Comparison of ENCODE assay signal across 1 cellular context in the genomic region with DNA sequence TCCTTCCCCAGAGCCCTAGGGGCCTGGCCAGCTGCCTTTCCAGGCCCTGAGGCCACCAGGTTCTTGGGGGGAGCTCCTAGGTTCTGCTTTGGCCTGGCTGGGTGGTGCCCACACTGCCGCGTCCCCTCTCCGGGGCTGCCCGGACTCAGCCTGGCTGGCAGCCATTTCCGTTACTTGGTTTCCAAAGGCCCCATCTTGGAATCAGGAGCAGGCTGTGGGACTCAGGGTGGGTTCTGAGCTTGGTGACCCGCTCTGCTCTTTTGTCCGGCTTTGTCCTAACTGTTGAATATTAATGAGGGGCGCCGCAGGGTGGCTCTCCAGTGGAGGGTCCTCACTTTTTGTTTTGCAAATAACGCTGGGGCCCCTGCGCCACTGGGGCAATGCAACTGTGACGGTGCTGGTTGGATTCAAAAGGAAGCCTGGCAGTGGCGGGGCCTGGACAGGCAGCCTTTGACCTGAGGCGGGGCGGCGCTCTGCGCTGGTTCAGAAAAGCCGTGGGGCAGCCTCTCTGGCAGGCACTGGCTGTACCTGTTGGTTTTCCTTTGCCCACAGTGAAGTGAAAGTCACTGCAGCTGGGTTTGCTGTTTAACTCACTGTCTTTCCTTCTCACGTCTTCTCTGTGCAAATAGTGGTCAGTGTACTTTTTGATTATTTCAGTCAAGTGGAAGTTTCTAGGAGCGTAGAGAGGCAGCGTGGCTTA.
TF ChIP-seq lines count a peak whose summit lies in the region.

No MANE protein-coding gene starts in this region.

TF ChIP-seq in HepG2, 621 proteins besides CTCF, POLR2A, EP300 and RAD21 (continued from another document and continues in another):
- TF ChIP-seq, protein P1, sequence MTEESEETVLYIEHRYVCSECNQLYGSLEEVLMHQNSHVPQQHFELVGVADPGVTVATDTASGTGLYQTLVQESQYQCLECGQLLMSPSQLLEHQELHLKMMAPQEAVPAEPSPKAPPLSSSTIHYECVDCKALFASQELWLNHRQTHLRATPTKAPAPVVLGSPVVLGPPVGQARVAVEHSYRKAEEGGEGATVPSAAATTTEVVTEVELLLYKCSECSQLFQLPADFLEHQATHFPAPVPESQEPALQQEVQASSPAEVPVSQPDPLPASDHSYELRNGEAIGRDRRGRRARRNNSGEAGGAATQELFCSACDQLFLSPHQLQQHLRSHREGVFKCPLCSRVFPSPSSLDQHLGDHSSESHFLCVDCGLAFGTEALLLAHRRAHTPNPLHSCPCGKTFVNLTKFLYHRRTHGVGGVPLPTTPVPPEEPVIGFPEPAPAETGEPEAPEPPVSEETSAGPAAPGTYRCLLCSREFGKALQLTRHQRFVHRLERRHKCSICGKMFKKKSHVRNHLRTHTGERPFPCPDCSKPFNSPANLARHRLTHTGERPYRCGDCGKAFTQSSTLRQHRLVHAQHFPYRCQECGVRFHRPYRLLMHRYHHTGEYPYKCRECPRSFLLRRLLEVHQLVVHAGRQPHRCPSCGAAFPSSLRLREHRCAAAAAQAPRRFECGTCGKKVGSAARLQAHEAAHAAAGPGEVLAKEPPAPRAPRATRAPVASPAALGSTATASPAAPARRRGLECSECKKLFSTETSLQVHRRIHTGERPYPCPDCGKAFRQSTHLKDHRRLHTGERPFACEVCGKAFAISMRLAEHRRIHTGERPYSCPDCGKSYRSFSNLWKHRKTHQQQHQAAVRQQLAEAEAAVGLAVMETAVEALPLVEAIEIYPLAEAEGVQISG (CRISPR knock-in tag; IDR thresholded peaks at IDR 0.05), result peak; percentile 82
- TF ChIP-seq HMG20B (CRISPR knock-in tag; conservative IDR thresholded peaks at IDR 0.05), result no peak
- TF ChIP-seq, protein P2, sequence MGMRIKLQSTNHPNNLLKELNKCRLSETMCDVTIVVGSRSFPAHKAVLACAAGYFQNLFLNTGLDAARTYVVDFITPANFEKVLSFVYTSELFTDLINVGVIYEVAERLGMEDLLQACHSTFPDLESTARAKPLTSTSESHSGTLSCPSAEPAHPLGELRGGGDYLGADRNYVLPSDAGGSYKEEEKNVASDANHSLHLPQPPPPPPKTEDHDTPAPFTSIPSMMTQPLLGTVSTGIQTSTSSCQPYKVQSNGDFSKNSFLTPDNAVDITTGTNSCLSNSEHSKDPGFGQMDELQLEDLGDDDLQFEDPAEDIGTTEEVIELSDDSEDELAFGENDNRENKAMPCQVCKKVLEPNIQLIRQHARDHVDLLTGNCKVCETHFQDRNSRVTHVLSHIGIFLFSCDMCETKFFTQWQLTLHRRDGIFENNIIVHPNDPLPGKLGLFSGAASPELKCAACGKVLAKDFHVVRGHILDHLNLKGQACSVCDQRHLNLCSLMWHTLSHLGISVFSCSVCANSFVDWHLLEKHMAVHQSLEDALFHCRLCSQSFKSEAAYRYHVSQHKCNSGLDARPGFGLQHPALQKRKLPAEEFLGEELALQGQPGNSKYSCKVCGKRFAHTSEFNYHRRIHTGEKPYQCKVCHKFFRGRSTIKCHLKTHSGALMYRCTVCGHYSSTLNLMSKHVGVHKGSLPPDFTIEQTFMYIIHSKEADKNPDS (CRISPR knock-in tag; IDR thresholded peaks at IDR 0.05), result 0 out of 2 replicates have a peak, but pooled peaks have one; percentile 28
- TF ChIP-seq, protein P3, sequence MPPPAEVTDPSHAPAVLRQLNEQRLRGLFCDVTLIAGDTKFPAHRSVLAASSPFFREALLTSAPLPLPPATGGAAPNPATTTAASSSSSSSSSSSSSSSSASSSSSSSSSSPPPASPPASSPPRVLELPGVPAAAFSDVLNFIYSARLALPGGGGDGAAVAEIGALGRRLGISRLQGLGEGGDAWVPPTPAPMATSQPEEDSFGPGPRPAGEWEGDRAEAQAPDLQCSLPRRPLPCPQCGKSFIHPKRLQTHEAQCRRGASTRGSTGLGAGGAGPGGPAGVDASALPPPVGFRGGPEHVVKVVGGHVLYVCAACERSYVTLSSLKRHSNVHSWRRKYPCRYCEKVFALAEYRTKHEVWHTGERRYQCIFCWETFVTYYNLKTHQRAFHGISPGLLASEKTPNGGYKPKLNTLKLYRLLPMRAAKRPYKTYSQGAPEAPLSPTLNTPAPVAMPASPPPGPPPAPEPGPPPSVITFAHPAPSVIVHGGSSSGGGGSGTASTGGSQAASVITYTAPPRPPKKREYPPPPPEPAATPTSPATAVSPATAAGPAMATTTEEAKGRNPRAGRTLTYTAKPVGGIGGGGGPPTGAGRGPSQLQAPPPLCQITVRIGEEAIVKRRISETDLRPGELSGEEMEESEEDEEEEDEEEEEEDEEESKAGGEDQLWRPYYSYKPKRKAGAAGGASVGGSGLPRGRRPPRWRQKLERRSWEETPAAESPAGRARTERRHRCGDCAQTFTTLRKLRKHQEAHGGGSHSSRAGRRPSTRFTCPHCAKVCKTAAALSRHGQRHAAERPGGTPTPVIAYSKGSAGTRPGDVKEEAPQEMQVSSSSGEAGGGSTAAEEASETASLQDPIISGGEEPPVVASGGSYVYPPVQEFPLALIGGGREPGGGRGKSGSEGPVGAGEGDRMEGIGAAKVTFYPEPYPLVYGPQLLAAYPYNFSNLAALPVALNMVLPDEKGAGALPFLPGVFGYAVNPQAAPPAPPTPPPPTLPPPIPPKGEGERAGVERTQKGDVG (CRISPR knock-in tag; IDR thresholded peaks at IDR 0.05; ENCODE audit: borderline replicate concordance), result peak; percentile 70; the same call in 1 of the 2 replicates
- no peak for TF ChIP-seq ATF3 (CRISPR knock-in tag; IDR thresholded peaks at IDR 0.05)
- TF ChIP-seq MYPOP (CRISPR knock-in tag; IDR thresholded peaks at IDR 0.05), result 0 out of 2 replicates have a peak, but pooled peaks have one; percentile 41
- TF ChIP-seq HDAC2 (CRISPR knock-in tag; IDR thresholded peaks at IDR 0.05), result peak; percentile 47; the same call in 1 of the 2 replicates
- no peak for TF ChIP-seq HMG20A (CRISPR knock-in tag; IDR thresholded peaks at IDR 0.05; ENCODE audit: borderline replicate concordance)
- TF ChIP-seq, protein P4, sequence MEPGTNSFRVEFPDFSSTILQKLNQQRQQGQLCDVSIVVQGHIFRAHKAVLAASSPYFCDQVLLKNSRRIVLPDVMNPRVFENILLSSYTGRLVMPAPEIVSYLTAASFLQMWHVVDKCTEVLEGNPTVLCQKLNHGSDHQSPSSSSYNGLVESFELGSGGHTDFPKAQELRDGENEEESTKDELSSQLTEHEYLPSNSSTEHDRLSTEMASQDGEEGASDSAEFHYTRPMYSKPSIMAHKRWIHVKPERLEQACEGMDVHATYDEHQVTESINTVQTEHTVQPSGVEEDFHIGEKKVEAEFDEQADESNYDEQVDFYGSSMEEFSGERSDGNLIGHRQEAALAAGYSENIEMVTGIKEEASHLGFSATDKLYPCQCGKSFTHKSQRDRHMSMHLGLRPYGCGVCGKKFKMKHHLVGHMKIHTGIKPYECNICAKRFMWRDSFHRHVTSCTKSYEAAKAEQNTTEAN (CRISPR knock-in tag; conservative IDR thresholded peaks at IDR 0.05), result no peak
- TF ChIP-seq ZNF33B (CRISPR knock-in tag; IDR thresholded peaks at IDR 0.05), result no peak
- TF ChIP-seq YEATS4 (CRISPR knock-in tag; IDR thresholded peaks at IDR 0.05; ENCODE audit: borderline replicate concordance), result no peak
- peak; percentile 76 for TF ChIP-seq ZBTB37 (CRISPR knock-in tag; IDR thresholded peaks at IDR 0.05)
- TF ChIP-seq ZFY (CRISPR knock-in tag; IDR thresholded peaks at IDR 0.05), result peak; percentile 56
- TF ChIP-seq ESRRA (CRISPR knock-in tag; IDR thresholded peaks at IDR 0.05; ENCODE audit: low read depth), result 0 out of 2 replicates have a peak, but pooled peaks have one; percentile 18
- TF ChIP-seq MIXL1 (CRISPR knock-in tag; IDR thresholded peaks at IDR 0.05), result 0 out of 2 replicates have a peak, but pooled peaks have one; percentile 14
- TF ChIP-seq SAP130 (CRISPR knock-in tag; IDR thresholded peaks at IDR 0.05; ENCODE audit: low read depth), result peak; percentile 48
- TF ChIP-seq ZFX (CRISPR knock-in tag; IDR thresholded peaks at IDR 0.05; ENCODE audit: low read depth), result peak; percentile 66
- TF ChIP-seq, protein P5, sequence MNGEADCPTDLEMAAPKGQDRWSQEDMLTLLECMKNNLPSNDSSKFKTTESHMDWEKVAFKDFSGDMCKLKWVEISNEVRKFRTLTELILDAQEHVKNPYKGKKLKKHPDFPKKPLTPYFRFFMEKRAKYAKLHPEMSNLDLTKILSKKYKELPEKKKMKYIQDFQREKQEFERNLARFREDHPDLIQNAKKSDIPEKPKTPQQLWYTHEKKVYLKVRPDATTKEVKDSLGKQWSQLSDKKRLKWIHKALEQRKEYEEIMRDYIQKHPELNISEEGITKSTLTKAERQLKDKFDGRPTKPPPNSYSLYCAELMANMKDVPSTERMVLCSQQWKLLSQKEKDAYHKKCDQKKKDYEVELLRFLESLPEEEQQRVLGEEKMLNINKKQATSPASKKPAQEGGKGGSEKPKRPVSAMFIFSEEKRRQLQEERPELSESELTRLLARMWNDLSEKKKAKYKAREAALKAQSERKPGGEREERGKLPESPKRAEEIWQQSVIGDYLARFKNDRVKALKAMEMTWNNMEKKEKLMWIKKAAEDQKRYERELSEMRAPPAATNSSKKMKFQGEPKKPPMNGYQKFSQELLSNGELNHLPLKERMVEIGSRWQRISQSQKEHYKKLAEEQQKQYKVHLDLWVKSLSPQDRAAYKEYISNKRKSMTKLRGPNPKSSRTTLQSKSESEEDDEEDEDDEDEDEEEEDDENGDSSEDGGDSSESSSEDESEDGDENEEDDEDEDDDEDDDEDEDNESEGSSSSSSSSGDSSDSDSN (CRISPR knock-in tag; IDR thresholded peaks at IDR 0.05), result peak; percentile 60
- 0 out of 2 replicates have a peak, but pooled peaks have one; percentile 23 for TF ChIP-seq ZNF264 (CRISPR knock-in tag; IDR thresholded peaks at IDR 0.05)
- 0 out of 2 replicates have a peak, but pooled peaks have one; percentile 20 for TF ChIP-seq DRAP1 (CRISPR knock-in tag; IDR thresholded peaks at IDR 0.05)
- no peak for TF ChIP-seq FOXA1 (IDR thresholded peaks at IDR 0.05)
- TF ChIP-seq FOXA1 (CRISPR knock-in tag; IDR thresholded peaks at IDR 0.05), result no peak
- TF ChIP-seq SNAPC2 (CRISPR knock-in tag; IDR thresholded peaks at IDR 0.05), result 0 out of 2 replicates have a peak, but pooled peaks have one; percentile 34
- TF ChIP-seq ZHX2 (IDR thresholded peaks at IDR 0.05; ENCODE audit: low read depth), result no peak
- TF ChIP-seq ZHX2 (CRISPR knock-in tag; IDR thresholded peaks at IDR 0.05; ENCODE audit: borderline replicate concordance), result no peak
- TF ChIP-seq ELF1 (CRISPR knock-in tag; IDR thresholded peaks at IDR 0.05), result no peak; the same call in 1 of the 2 replicates
- TF ChIP-seq HNF4A (CRISPR knock-in tag; IDR thresholded peaks at IDR 0.05), result peak; percentile 63
- peak; percentile 66 for TF ChIP-seq HNF4G (IDR thresholded peaks at IDR 0.05; ENCODE audit: borderline replicate concordance, low read depth, low read length)
- TF ChIP-seq HNF4G (CRISPR knock-in tag; IDR thresholded peaks at IDR 0.05; ENCODE audit: borderline replicate concordance, low read depth), result 0 out of 2 replicates have a peak, but pooled peaks have one; percentile 3
